Comparison of ENCODE assay signal across 8 cellular contexts in the genomic region with DNA sequence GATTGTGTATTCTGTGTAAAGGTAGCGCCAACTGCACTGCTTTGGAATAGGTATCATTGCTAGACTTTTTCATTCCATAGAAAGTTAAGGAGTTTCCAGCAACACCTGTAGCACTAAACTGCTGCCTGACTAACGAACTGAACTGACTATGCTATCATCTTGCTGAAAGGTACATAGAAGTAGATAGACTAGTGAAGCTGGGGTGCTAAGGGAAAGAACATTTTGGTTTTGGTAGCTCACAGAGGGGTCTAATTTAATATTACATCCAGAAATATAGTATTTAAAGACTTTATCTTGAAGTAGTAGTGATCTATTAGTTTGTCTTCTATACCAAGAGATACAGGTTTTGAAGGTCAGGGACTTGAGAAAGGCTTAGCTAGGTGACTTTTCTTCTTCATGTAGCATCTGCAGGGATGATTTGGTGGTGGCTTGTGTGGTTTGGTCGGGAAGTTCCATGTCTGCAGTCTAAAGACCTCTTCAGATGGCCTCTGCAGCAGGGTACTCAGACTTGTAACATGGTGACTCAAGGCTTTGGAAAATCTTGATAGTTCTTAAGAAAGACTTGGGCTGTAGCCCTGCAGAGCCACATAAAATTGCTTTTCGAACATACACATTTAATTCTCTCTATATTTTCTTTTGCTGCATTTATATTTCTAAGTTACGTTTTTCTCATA. TPM values are rescaled to one million over a fixed set of nuclear protein-coding genes. Genes with fewer than 3 reads are reported as not detected.
DNase-seq lines count a peak whose midpoint lies in the region; ATAC-seq lines count a peak whose summit lies in the region.

No MANE protein-coding gene starts in this region.

- peaks cover 21% of the 10 kb centered on the region for H3K36me3 Mint-ChIP-seq in activated T-helper 1 cell treated with anti-CD3 and anti-CD28 coated beads, Interleukin-12 subunit alpha, Interleukin-12 subunit beta, Interleukin-2, Interleukin-4 antibody, amounts not matched to agents 30 ng/mL and 10 ng/mL and 1 ng/mL, durations not matched to agents 14 hours and 24 hours and 36 hours (ENCODE audit: low read depth)

- DNase-seq in activated T-helper 1 cell treated with anti-CD3 and anti-CD28 coated beads, Interleukin-12 subunit alpha, Interleukin-12 subunit beta, Interleukin-2, Interleukin-4 antibody, amounts not matched to agents 30 ng/mL and 10 ng/mL and 1 ng/mL, durations not matched to agents 14 hours and 24 hours and 36 hours (ENCODE audit: low spot score), result peak; percentile 22
- peak; percentile 4 to 18 for DNase-seq in stimulated activated CD4-positive, alpha-beta T cell treated with anti-CD3 and anti-CD28 coated beads, Interleukin-1b, Interleukin-23, amount 100 ng/mL, for 4 hours (ENCODE audit: low read depth in 2 of 2)
- DNase-seq in inferior parietal cortex (ENCODE audit: extremely low spot score), result no peak
- no peak for DNase-seq in NCI-H187 treated with DMSO at 0.1 percent for 48 hours (lab: John Stamatoyannopoulos, UW)
- DNase-seq in cerebellum (ENCODE audit: low spot score), result no peak
- DNase-seq in G401 (ENCODE audit: low spot score), result no peak

- peaks cover 73% of the 10 kb centered on the region for H3K4me1 Mint-ChIP-seq in activated T-helper 1 cell treated with anti-CD3 and anti-CD28 coated beads, Interleukin-12 subunit alpha, Interleukin-12 subunit beta, Interleukin-2, Interleukin-4 antibody, amounts not matched to agents 30 ng/mL and 10 ng/mL and 1 ng/mL, durations not matched to agents 14 hours and 24 hours and 36 hours (ENCODE audit: low read depth)

- H3K27me3 Mint-ChIP-seq in activated T-helper 1 cell treated with anti-CD3 and anti-CD28 coated beads, Interleukin-12 subunit alpha, Interleukin-12 subunit beta, Interleukin-2, Interleukin-4 antibody, amounts not matched to agents 30 ng/mL and 10 ng/mL and 1 ng/mL, durations not matched to agents 14 hours and 24 hours and 36 hours (ENCODE audit: insufficient read depth), result no peaks in the 10 kb centered on the region

- H3K4me3 Mint-ChIP-seq in activated T-helper 1 cell treated with anti-CD3 and anti-CD28 coated beads, Interleukin-12 subunit alpha, Interleukin-12 subunit beta, Interleukin-2, Interleukin-4 antibody, amounts not matched to agents 30 ng/mL and 10 ng/mL and 1 ng/mL, durations not matched to agents 14 hours and 24 hours and 36 hours, result peak overlapping the region; percentile 29

- in situ Hi-C loops in G401 (cut with HindIII; ENCODE audit: low sequenced_read_pairs), result no loop called here

- intact Hi-C loops in activated T-helper 1 cell treated with anti-CD3 and anti-CD28 coated beads, Interleukin-12 subunit alpha, Interleukin-12 subunit beta, Interleukin-2, Interleukin-4 antibody, amounts not matched to agents 30 ng/mL and 10 ng/mL and 1 ng/mL, durations not matched to agents 14 hours and 24 hours and 36 hours (cut with micrococcal nuclease), result loop anchor here (1.0 to 5.0 kb wide), 4 partner anchors 9 to 220 kb away; no protein-coding TSS in a partner anchor

- H3K27ac Mint-ChIP-seq in activated T-helper 1 cell treated with anti-CD3 and anti-CD28 coated beads, Interleukin-12 subunit alpha, Interleukin-12 subunit beta, Interleukin-2, Interleukin-4 antibody, amounts not matched to agents 30 ng/mL and 10 ng/mL and 1 ng/mL, durations not matched to agents 14 hours and 24 hours and 36 hours, result peak overlapping the region; percentile 79

- ATAC-seq in GM18519 (IDR thresholded peaks at IDR 0.05; ENCODE audit: low FRiP score, unreplicated experiment), result peak; percentile 35
- ATAC-seq in HG03095 (IDR thresholded peaks at IDR 0.05; ENCODE audit: unreplicated experiment), result peak; percentile 58

- H3K9me3 Mint-ChIP-seq in activated T-helper 1 cell treated with anti-CD3 and anti-CD28 coated beads, Interleukin-12 subunit alpha, Interleukin-12 subunit beta, Interleukin-2, Interleukin-4 antibody, amounts not matched to agents 30 ng/mL and 10 ng/mL and 1 ng/mL, durations not matched to agents 14 hours and 24 hours and 36 hours, result no peaks in the 10 kb centered on the region

RNA-seq across cellular contexts. Expression of gene SENP6, which starts 10.2 kb away (rescaled TPM):
- total RNA-seq in activated T-helper 1 cell treated with anti-CD3 and anti-CD28 coated beads, Interleukin-12 subunit alpha, Interleukin-12 subunit beta, Interleukin-2, Interleukin-4 antibody, amounts not matched to agents 30 ng/mL and 10 ng/mL and 1 ng/mL, durations not matched to agents 14 hours and 24 hours and 36 hours, result 81.2 and 81.7 TPM in 2 replicates
- total RNA-seq in cerebellum, result 219 TPM
- 52.4 and 72.3 TPM in 2 replicates for total RNA-seq in G401 (2014; rRNA removed; shearing (Covaris generic))

Comparison
In these comparisons a context has a peak if more than half of its experiments do, and no peak if none do; other contexts are left out.
1. DNase-seq: peak in activated T-helper 1 cell treated with anti-CD3 and anti-CD28 coated beads, Interleukin-12 subunit alpha, Interleukin-12 subunit beta, Interleukin-2, Interleukin-4 antibody, amounts not matched to agents 30 ng/mL and 10 ng/mL and 1 ng/mL, durations not matched to agents 14 hours and 24 hours and 36 hours (single experiment) and stimulated activated CD4-positive, alpha-beta T cell treated with anti-CD3 and anti-CD28 coated beads, Interleukin-1b, Interleukin-23, amount 100 ng/mL, for 4 hours (2 of 2); none in inferior parietal cortex (single experiment), NCI-H187 treated with DMSO at 0.1 percent for 48 hours (single experiment), cerebellum (single experiment) and G401 (single experiment).